ENCODE assay signal across 10 cellular contexts in genomic region chr6:118603372-118603771, GRCh38. TPM values are rescaled to one million over a fixed set of nuclear protein-coding genes. Genes with fewer than 3 reads are reported as not detected.
"Had no signal": no experiment of that assay in that cellular context is flagged by ENCODE, and none has a peak within 500 bp of the region (broad histone marks: within the 10 kb centered on the region; RNA-seq: fewer than 3 reads in every experiment).

No MANE protein-coding gene starts in this region.

- H3K27ac ChIP-seq: HL-60, KMS-11 had no signal

- H3K4me2 ChIP-seq: KMS-11 had no signal

- FAIRE-seq: HepG2, HTR-8/SVneo had no signal

- H3K27ac Mint-ChIP-seq: IgD-negative memory B cell had no signal

- H3K9ac ChIP-seq: KMS-11 had no signal

- H3K27me3 Mint-ChIP-seq: IgD-negative memory B cell had no signal

- DNase-seq: IMR-90, KBM-7, KG1 had no signal

- H3K4me3 Mint-ChIP-seq: IgD-negative memory B cell had no signal

- ATAC-seq: HepG2 had no signal

RNA-seq across cellular contexts. Expression of gene PLN, which starts 55.3 kb away (rescaled TPM):
- total RNA-seq: HepG2, HT-29, HT1080 had no signal
- polyA plus RNA-seq: HepG2, IMR-90 had no signal
